ENCODE assay signal across 8 cellular contexts in the genomic region with DNA sequence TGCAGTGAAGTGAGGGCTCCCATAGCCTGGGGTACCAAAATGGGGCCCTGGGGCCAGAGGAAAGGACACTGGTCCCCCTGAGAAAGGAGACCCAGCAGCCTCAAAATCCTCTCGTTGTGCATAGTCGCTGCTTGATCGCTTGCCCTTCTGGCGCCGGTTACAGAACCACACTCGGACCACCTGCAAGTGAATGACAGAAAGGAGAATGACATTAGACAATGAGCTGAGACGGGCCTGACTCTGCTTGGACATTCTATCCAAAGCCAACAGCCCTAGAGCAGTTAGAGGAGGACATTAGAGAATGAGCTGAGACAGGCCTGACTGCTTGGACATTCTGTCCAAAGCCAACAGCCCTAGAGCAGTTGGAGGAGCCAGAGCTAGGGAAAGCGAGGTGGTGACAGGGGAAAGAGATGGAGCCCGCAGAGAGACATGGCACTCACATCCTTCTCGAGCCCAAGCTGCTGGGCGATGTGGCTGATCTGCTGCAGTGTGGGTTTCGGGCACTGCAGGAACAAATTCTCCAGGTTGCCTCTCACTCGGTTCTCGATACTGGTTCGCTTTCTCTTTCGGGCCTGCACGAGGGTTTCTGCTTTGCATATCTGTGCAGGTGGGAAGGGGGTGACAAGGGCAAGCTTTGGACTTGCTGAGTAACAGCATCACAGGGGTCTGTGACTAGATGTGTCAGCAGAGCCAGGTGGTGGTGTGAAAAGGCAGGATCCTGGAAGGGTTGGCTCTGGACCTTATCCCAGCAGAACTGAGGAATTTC.
DNase-seq lines count a peak whose midpoint lies in the region; ATAC-seq and TF ChIP-seq lines count a peak whose summit lies in the region.
"Not testable (repeated sequence)": the region's sequence is repeated elsewhere in the genome, so short reads cannot be mapped to it uniquely, and the experiment has no call there.

No MANE protein-coding gene starts in this region.

- H3K4me3 Mint-ChIP-seq in activated T-cell treated with anti-CD3 and anti-CD28 coated beads, Interleukin-2, amount 50 U/mL, for 24 hours, result not testable (repeated sequence)
- H3K4me3 Mint-ChIP-seq in stimulated activated memory B cell treated with anti-CD40 and anti-IgM and Interleukin-4, amounts not matched to agents 10 μg/mL and 1 μg/mL and 100 μg/mL, for 72 hours, result peak overlapping the region; percentile 57

- H3K27ac Mint-ChIP-seq in activated T-cell treated with anti-CD3 and anti-CD28 coated beads, Interleukin-2, amount 50 U/mL, for 24 hours, result peak overlapping the region; percentile 13
- H3K27ac Mint-ChIP-seq in stimulated activated memory B cell treated with anti-CD40 and anti-IgM and Interleukin-4, amounts not matched to agents 10 μg/mL and 1 μg/mL and 100 μg/mL, for 72 hours, result peak overlapping the region; percentile 84

- TF ChIP-seq CTCF in GM13977 (IDR thresholded peaks at IDR 0.05; ENCODE audit: extremely low read depth, insufficient read depth, missing control alignments), result not testable (repeated sequence)

- ATAC-seq in GM19035 (IDR thresholded peaks at IDR 0.05; ENCODE audit: unreplicated experiment) (peak; percentile 79), GM21381 (IDR thresholded peaks at IDR 0.05; ENCODE audit: unreplicated experiment) (peak; percentile 48), HG02759 (IDR thresholded peaks at IDR 0.05; ENCODE audit: unreplicated experiment) (peak; percentile 81), HG03139 (IDR thresholded peaks at IDR 0.05; ENCODE audit: unreplicated experiment) (peak; percentile 53)
- ATAC-seq in stimulated activated memory B cell treated with anti-CD40 and anti-IgM and Interleukin-4, amounts not matched to agents 10 μg/mL and 1 μg/mL and 100 μg/mL, for 72 hours, result peak; percentile 91

- DNase-seq in GM13977 (ENCODE audit: low spot score) (peak; percentile 65), NAMALWA (ENCODE audit: low spot score) (peak; percentile 34)
- DNase-seq in activated T-cell treated with anti-CD3 and anti-CD28 coated beads, Interleukin-2, amount 50 U/mL, for 24 hours, result not testable (repeated sequence)

- H3K27me3 Mint-ChIP-seq in activated T-cell treated with anti-CD3 and anti-CD28 coated beads, Interleukin-2, amount 50 U/mL, for 24 hours; stimulated activated memory B cell treated with anti-CD40 and anti-IgM and Interleukin-4, amounts not matched to agents 10 μg/mL and 1 μg/mL and 100 μg/mL, for 72 hours: not testable (repeated sequence)

- H3K9me3 Mint-ChIP-seq in activated T-cell treated with anti-CD3 and anti-CD28 coated beads, Interleukin-2, amount 50 U/mL, for 24 hours; stimulated activated memory B cell treated with anti-CD40 and anti-IgM and Interleukin-4, amounts not matched to agents 10 μg/mL and 1 μg/mL and 100 μg/mL, for 72 hours: not testable (repeated sequence)

- peaks cover 37% of the 10 kb centered on the region for H3K4me1 Mint-ChIP-seq in activated T-cell treated with anti-CD3 and anti-CD28 coated beads, Interleukin-2, amount 50 U/mL, for 24 hours (ENCODE audit: low read depth)
- peaks cover 48% of the 10 kb centered on the region for H3K4me1 Mint-ChIP-seq in stimulated activated memory B cell treated with anti-CD40 and anti-IgM and Interleukin-4, amounts not matched to agents 10 μg/mL and 1 μg/mL and 100 μg/mL, for 72 hours

- peaks cover 42% of the 10 kb centered on the region for H3K36me3 Mint-ChIP-seq in activated T-cell treated with anti-CD3 and anti-CD28 coated beads, Interleukin-2, amount 50 U/mL, for 24 hours (ENCODE audit: low read depth)
- peaks cover 16% of the 10 kb centered on the region for H3K36me3 Mint-ChIP-seq in stimulated activated memory B cell treated with anti-CD40 and anti-IgM and Interleukin-4, amounts not matched to agents 10 μg/mL and 1 μg/mL and 100 μg/mL, for 72 hours

- in situ Hi-C loops in GM13977 (cut with MboI; ENCODE audit: low pct_unique_long_range_greater_than_20kb, low sequenced_read_pairs, unreplicated experiment), result not testable (repeated sequence)
